ENCODE assay signal across 14 cellular contexts in the genomic region with DNA sequence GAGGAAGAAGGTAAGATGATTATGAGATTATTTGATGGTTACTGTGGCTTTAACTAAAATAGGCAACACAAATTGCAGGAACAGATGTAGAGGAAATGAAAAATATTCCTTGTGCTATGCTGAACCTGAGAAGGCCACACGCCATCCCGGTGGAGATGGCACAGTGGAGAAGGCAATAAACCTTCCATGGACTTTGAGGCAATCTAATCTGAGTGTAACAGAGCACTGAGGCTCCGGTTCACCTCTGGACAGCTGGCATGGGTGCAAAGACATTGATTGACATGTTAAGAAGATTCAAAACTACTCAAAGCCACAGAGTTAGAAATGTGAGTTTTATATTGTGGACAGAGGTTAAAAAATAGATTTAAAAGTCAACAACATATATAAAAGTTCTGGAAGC.
DNase-seq lines count a peak whose midpoint lies in the region; ATAC-seq lines count a peak whose summit lies in the region.
"Had no signal": no experiment of that assay in that cellular context is flagged by ENCODE, and none has a peak within 500 bp of the region (broad histone marks: within the 10 kb centered on the region; RNA-seq: fewer than 3 reads in every experiment).

No MANE protein-coding gene starts in this region.

- no peaks in the 10 kb centered on the region for H3K9me3 Mint-ChIP-seq in activated naive CD4-positive, alpha-beta T cell treated with anti-CD3 and anti-CD28 coated beads, Interleukin-2, amount 10 ng/mL, durations not matched to agents 7 days and 5 days
- H3K9me3 Mint-ChIP-seq in activated T-helper 17 cell treated with anti-CD3 and anti-CD28 coated beads, Interleukin-2, amount 50 U/mL, for 72 hours: peaks cover 9% of the 10 kb centered on the region
- peaks cover 0 to 14% (median 0%) of the 10 kb centered on the region in 9 donors for H3K9me3 Mint-ChIP-seq in naive thymus-derived CD8-positive, alpha-beta T cell
- H3K9me3 Mint-ChIP-seq: H9 had no signal

- ATAC-seq in activated T-helper 17 cell treated with anti-CD3 and anti-CD28 coated beads, Interleukin-2, amount 50 U/mL, for 72 hours (replicated peaks): no peak
- no peak for ATAC-seq in naive thymus-derived CD8-positive, alpha-beta T cell
- ATAC-seq: Panc1 had no signal

- POLR2A ChIA-PET in naive thymus-derived CD8-positive, alpha-beta T cell (lab: Charles Lee): no interaction called here

- H3K27me3 Mint-ChIP-seq in activated naive CD4-positive, alpha-beta T cell treated with anti-CD3 and anti-CD28 coated beads, Interleukin-2, amount 10 ng/mL, durations not matched to agents 7 days and 5 days: no peaks in the 10 kb centered on the region
- H3K27me3 Mint-ChIP-seq in activated T-helper 17 cell treated with anti-CD3 and anti-CD28 coated beads, Interleukin-2, amount 50 U/mL, for 72 hours: no peaks in the 10 kb centered on the region
- no peaks in the 10 kb centered on the region for H3K27me3 Mint-ChIP-seq in naive thymus-derived CD8-positive, alpha-beta T cell

- peak overlapping the region; percentile 11 for H3K27ac Mint-ChIP-seq in activated naive CD4-positive, alpha-beta T cell treated with anti-CD3 and anti-CD28 coated beads, Interleukin-2, amount 10 ng/mL, durations not matched to agents 7 days and 5 days
- H3K27ac Mint-ChIP-seq in activated T-helper 17 cell treated with anti-CD3 and anti-CD28 coated beads, Interleukin-2, amount 50 U/mL, for 72 hours: peak overlapping the region; percentile 71
- H3K27ac Mint-ChIP-seq in naive thymus-derived CD8-positive, alpha-beta T cell: peak overlapping the region; percentile 10 to 82 (median 64)
- H3K27ac Mint-ChIP-seq: H9 had no signal

- no peak overlapping the region for H3K4me3 Mint-ChIP-seq in activated naive CD4-positive, alpha-beta T cell treated with anti-CD3 and anti-CD28 coated beads, Interleukin-2, amount 10 ng/mL, durations not matched to agents 7 days and 5 days
- peak overlapping the region; percentile 11 for H3K4me3 Mint-ChIP-seq in activated T-helper 17 cell treated with anti-CD3 and anti-CD28 coated beads, Interleukin-2, amount 50 U/mL, for 72 hours
- peak overlapping the region; percentile 12 to 76 (median 56) for H3K4me3 Mint-ChIP-seq in naive thymus-derived CD8-positive, alpha-beta T cell
- H3K4me3 Mint-ChIP-seq: H9 had no signal

- H3K36me3 Mint-ChIP-seq in activated naive CD4-positive, alpha-beta T cell treated with anti-CD3 and anti-CD28 coated beads, Interleukin-2, amount 10 ng/mL, durations not matched to agents 7 days and 5 days: peaks cover 1% of the 10 kb centered on the region
- no peaks in the 10 kb centered on the region for H3K36me3 Mint-ChIP-seq in activated T-helper 17 cell treated with anti-CD3 and anti-CD28 coated beads, Interleukin-2, amount 50 U/mL, for 72 hours (ENCODE audit: low read depth)
- H3K36me3 Mint-ChIP-seq in naive thymus-derived CD8-positive, alpha-beta T cell: peaks cover 0 to 1% (median 0%) of the 10 kb centered on the region in 3 donors

- no peak for DNase-seq in activated naive CD4-positive, alpha-beta T cell treated with anti-CD3 and anti-CD28 coated beads, Interleukin-2, amount 10 ng/mL, durations not matched to agents 7 days and 5 days
- DNase-seq in activated naive CD4-positive, alpha-beta T cell (lab: John Stamatoyannopoulos, UW): no peak
- DNase-seq in NCI-H82 (lab: John Stamatoyannopoulos, UW) (peak; percentile 53), Kasumi-1 (lab: John Stamatoyannopoulos, UW) (no peak), NCI-H446 (lab: John Stamatoyannopoulos, UW) (no peak)
- DNase-seq in naive thymus-derived CD8-positive, alpha-beta T cell: no peak
- DNase-seq: COR-L47, H9, NCI-H187 treated with DMSO at 0.1 percent for 48 hours, NCI-H446 treated with DMSO at 0.1 percent for 48 hours, NCI-H748 treated with DMSO at 0.1 percent for 48 hours, Right ventricle myocardium superior had no signal

- H3K4me1 Mint-ChIP-seq in activated naive CD4-positive, alpha-beta T cell treated with anti-CD3 and anti-CD28 coated beads, Interleukin-2, amount 10 ng/mL, durations not matched to agents 7 days and 5 days: peaks cover 62% of the 10 kb centered on the region
- H3K4me1 Mint-ChIP-seq in activated T-helper 17 cell treated with anti-CD3 and anti-CD28 coated beads, Interleukin-2, amount 50 U/mL, for 72 hours: peaks cover 50% of the 10 kb centered on the region
- peaks cover 31 to 71% (median 64%) of the 10 kb centered on the region in 4 donors for H3K4me1 Mint-ChIP-seq in naive thymus-derived CD8-positive, alpha-beta T cell

- CTCF ChIA-PET in activated naive CD4-positive, alpha-beta T cell treated with anti-CD3 and anti-CD28 coated beads, Interleukin-2, amount 10 ng/mL, durations not matched to agents 7 days and 5 days (lab: Charles Lee): interaction anchor here (1.6 kb wide), 1 partner anchor 9 kb away, joined by 4 read pairs; no protein-coding TSS in a partner anchor

Comparison
In these comparisons a context has a peak if more than half of its experiments do, and no peak if none do; other contexts are left out.
1. H3K27ac Mint-ChIP-seq: peak in every context shown above with its lines; median percentile 71 in activated T-helper 17 cell treated with anti-CD3 and anti-CD28 coated beads, Interleukin-2, amount 50 U/mL, for 72 hours; 64 in naive thymus-derived CD8-positive, alpha-beta T cell; 11 in activated naive CD4-positive, alpha-beta T cell treated with anti-CD3 and anti-CD28 coated beads, Interleukin-2, amount 10 ng/mL, durations not matched to agents 7 days and 5 days.